8 cellular contexts compared by ENCODE assay signal in genomic region chr1:25810341-25811299, GRCh38. TPM values are rescaled to one million over a fixed set of nuclear protein-coding genes. Genes with fewer than 3 reads are reported as not detected.
A peak's percentile ranks its signal among the peaks of the same experiment; 100 is the strongest.
DNase-seq lines count a peak whose midpoint lies in the region; ATAC-seq, FAIRE-seq and TF ChIP-seq lines count a peak whose summit lies in the region.

No MANE protein-coding gene starts in this region.

- H3K9me3 Mint-ChIP-seq in activated CD8-positive, alpha-beta T cell treated with anti-CD3 and anti-CD28 coated beads for 36 hours = no peaks in the 10 kb centered on the region

- no TSS peak for BruUV-seq in A673 (replicated peaks; lab: Mats Ljungman, UMichigan)

- no peak overlapping the region for H3K4me3 ChIP-seq in A673 (ENCODE audit: low read depth, low read length, poor library complexity, severe bottlenecking)
- no peak overlapping the region for H3K4me3 ChIP-seq in effector memory CD4-positive, alpha-beta T cell (ENCODE audit: insufficient read depth, low read depth, low read length, poor library complexity, severe bottlenecking)
- H3K4me3 ChIP-seq in mucosa of descending colon = no peak overlapping the region

- ATAC-seq in activated CD8-positive, alpha-beta T cell treated with anti-CD3 and anti-CD28 coated beads for 36 hours = peak; percentile 95
- peak; percentile 76 for ATAC-seq in mucosa of descending colon
- ATAC-seq in HG02885 (IDR thresholded peaks at IDR 0.05; ENCODE audit: poor library complexity, unreplicated experiment) = no peak

- TF ChIP-seq CTCF in A673 (conservative IDR thresholded peaks at IDR 0.05; ENCODE audit: low read depth, low read length) = peak; percentile 97
- TF ChIP-seq CTCF in activated CD8-positive, alpha-beta T cell treated with anti-CD3 and anti-CD28 coated beads for 36 hours (IDR thresholded peaks at IDR 0.05) = peak; percentile 99
- peak; percentile 82 for TF ChIP-seq CTCF in mucosa of descending colon (IDR thresholded peaks at IDR 0.05)

- H3K9me3 ChIP-seq in A673 (ENCODE audit: low read depth, low read length, poor library complexity, severe bottlenecking) (no peaks in the 10 kb centered on the region), mucosa of descending colon (no peaks in the 10 kb centered on the region)
- H3K9me3 ChIP-seq in effector memory CD4-positive, alpha-beta T cell (ENCODE audit: control insufficient read depth, low read length) = no peaks in the 10 kb centered on the region

- peaks cover 4% of the 10 kb centered on the region for H3K36me3 Mint-ChIP-seq in activated CD8-positive, alpha-beta T cell treated with anti-CD3 and anti-CD28 coated beads for 36 hours (ENCODE audit: low read depth)

- peak; percentile 60 for DNase-seq in A673 (ENCODE audit: low spot score)
- DNase-seq in GM18507 (ENCODE audit: extremely low spot score, insufficient read length, low read depth) = peak; percentile 56
- DNase-seq in NCI-H2227 treated with DMSO at 0.1 percent for 48 hours (lab: John Stamatoyannopoulos, UW) = peak; percentile 67
- peak; percentile 89 for DNase-seq in activated CD8-positive, alpha-beta T cell treated with anti-CD3 and anti-CD28 coated beads for 36 hours
- DNase-seq in effector memory CD4-positive, alpha-beta T cell = peak; percentile 50 to 68 (median 53)
- DNase-seq in mucosa of descending colon = peak in 2 of 3 donors; percentile 85
- peak; percentile 61 to 62 for DNase-seq in stimulated activated CD8-positive, alpha-beta memory T cell treated with anti-CD3 and anti-CD28 coated beads, Interleukin-7, amount 100 ng/mL, for 4 hours (ENCODE audit: low read depth in 2 of 2)

- intact Hi-C loops in A673 (cut with micrococcal nuclease; ENCODE audit: unreplicated experiment) (loop anchor here (5.0 kb wide), 1 partner anchor 193 kb away; the partner anchor contains the start of gene MAN1C1), mucosa of descending colon (cut with DNase I, micrococcal nuclease) (no loop called here)
- intact Hi-C loops in activated CD8-positive, alpha-beta T cell treated with anti-CD3 and anti-CD28 coated beads for 36 hours (cut with micrococcal nuclease) = loop anchor here (5.0 kb wide), 1 partner anchor 308 kb away; no protein-coding TSS in a partner anchor

- POLR2A ChIA-PET in A673 (lab: Charles Lee; ENCODE audit: low non-redundant PET) = no interaction called here
- POLR2A ChIA-PET in activated CD8-positive, alpha-beta T cell treated with anti-CD3 and anti-CD28 coated beads for 36 hours (lab: Charles Lee) = interaction anchor here (0.9 to 1.9 kb wide), 2 partner anchors 263 to 316 kb away, joined by 3 to 5 read pairs; no protein-coding TSS in a partner anchor

- H3K4me1 ChIP-seq in A673 (ENCODE audit: insufficient read depth, low read length, poor library complexity, severe bottlenecking) (no peaks in the 10 kb centered on the region), mucosa of descending colon (ENCODE audit: low read depth) (peaks cover 2% of the 10 kb centered on the region)
- peaks cover 6% of the 10 kb centered on the region for H3K4me1 ChIP-seq in effector memory CD4-positive, alpha-beta T cell (ENCODE audit: control insufficient read depth, insufficient read depth, low read length, poor library complexity, severe bottlenecking)

- FAIRE-seq in GM18507 (lab: Jason Lieb, UNC) = peak; percentile 87

- no peak overlapping the region for H3K4me3 Mint-ChIP-seq in activated CD8-positive, alpha-beta T cell treated with anti-CD3 and anti-CD28 coated beads for 36 hours

- no peak overlapping the region for H3K27ac Mint-ChIP-seq in activated CD8-positive, alpha-beta T cell treated with anti-CD3 and anti-CD28 coated beads for 36 hours

- no peak overlapping the region for H3K27ac ChIP-seq in A673 (ENCODE audit: low read depth, low read length, poor library complexity, severe bottlenecking)
- H3K27ac ChIP-seq in effector memory CD4-positive, alpha-beta T cell (ENCODE audit: insufficient read depth, low read length, poor library complexity, severe bottlenecking) = no peak overlapping the region

- H3K36me3 ChIP-seq in A673 (ENCODE audit: insufficient read depth, low read length, poor library complexity, severe bottlenecking) = no peaks in the 10 kb centered on the region
- H3K36me3 ChIP-seq in effector memory CD4-positive, alpha-beta T cell (ENCODE audit: control insufficient read depth, insufficient read depth, low read length) = peaks cover 27% of the 10 kb centered on the region
- no peaks in the 10 kb centered on the region for H3K36me3 ChIP-seq in mucosa of descending colon (ENCODE audit: low read depth)

- H3K4me1 Mint-ChIP-seq in activated CD8-positive, alpha-beta T cell treated with anti-CD3 and anti-CD28 coated beads for 36 hours (ENCODE audit: low read depth) = no peaks in the 10 kb centered on the region

- CTCF ChIA-PET in A673 (lab: Charles Lee) = interaction anchor here (0.5 to 1.0 kb wide), 2 partner anchors 13 to 1765 kb away, joined by 3 to 4 read pairs; no protein-coding TSS in a partner anchor
- CTCF ChIA-PET in activated CD8-positive, alpha-beta T cell treated with anti-CD3 and anti-CD28 coated beads for 36 hours (lab: Charles Lee) = interaction anchor here (0.6 to 3.5 kb wide), 21 partner anchors 8 to 384 kb away, joined by 3 to 37 read pairs (median 4); partner anchors contain the start of genes MAN1C1, MTFR1L and SELENON

- H3K27me3 ChIP-seq in A673 (replicated peaks; ENCODE audit: insufficient read depth, low read depth, low read length, poor library complexity) = no peaks in the 10 kb centered on the region
- H3K27me3 ChIP-seq in effector memory CD4-positive, alpha-beta T cell (replicated peaks; ENCODE audit: control insufficient read depth, insufficient read depth, low read length, poor library complexity, severe bottlenecking) = no peaks in the 10 kb centered on the region

- H3K27me3 Mint-ChIP-seq in activated CD8-positive, alpha-beta T cell treated with anti-CD3 and anti-CD28 coated beads for 36 hours = no peaks in the 10 kb centered on the region

RNA-seq across cellular contexts. Expression of gene MTFR1L, which starts 9.1 kb away (rescaled TPM):
- 45.0 and 51.6 TPM in 2 replicates for total RNA-seq in A673 (2021)
- 10 to 100 TPM; 25.6 to 27.4 TPM for total RNA-seq in activated CD8-positive, alpha-beta T cell treated with anti-CD3 and anti-CD28 coated beads for 36 hours
- total RNA-seq in mucosa of descending colon = 10 to 100 TPM; 46.2 to 94.3 (median 83.0) TPM

RNA-seq across cellular contexts. Expression of gene SELENON, which starts 10.6 kb away (rescaled TPM):
- total RNA-seq in A673 (2021) = 50.4 and 61.5 TPM in 2 replicates
- 10 to 100 TPM; 15.3 to 17.7 TPM for total RNA-seq in activated CD8-positive, alpha-beta T cell treated with anti-CD3 and anti-CD28 coated beads for 36 hours
- 10 to 100 TPM; 29.6 to 45.1 (median 35.9) TPM for total RNA-seq in mucosa of descending colon

RNA-seq across cellular contexts. Expression of gene AUNIP, which starts 48.6 kb away (rescaled TPM):
- total RNA-seq in A673 (2021) (17.7 and 18.9 TPM in 2 replicates), mucosa of descending colon (1 to 10 TPM in 1 of 3 donors, under 1 TPM in 2; 0.28 to 1.5 (median 0.35) TPM)
- 10 to 100 TPM in 1 of 2 experiments, 1 to 10 TPM in 1; 8.8 to 10.3 TPM for total RNA-seq in activated CD8-positive, alpha-beta T cell treated with anti-CD3 and anti-CD28 coated beads for 36 hours

Comparison
In these comparisons a context has a peak if more than half of its experiments do, and no peak if none do; other contexts are left out.
1. intact Hi-C loops: an anchor here in A673 (5.0 kb wide) and activated CD8-positive, alpha-beta T cell treated with anti-CD3 and anti-CD28 coated beads for 36 hours (5.0 kb wide); none called in mucosa of descending colon.